Comparison of ENCODE assay signal across 26 cellular contexts in genomic region chr2:99777656-99778290, GRCh38.
"Had no signal": no experiment of that assay in that cellular context is flagged by ENCODE, and none has a peak within 500 bp of the region (broad histone marks: within the 10 kb centered on the region; RNA-seq: fewer than 3 reads in every experiment).

No MANE protein-coding gene starts in this region.

- H3K4me3 ChIP-seq: adrenal gland, cardiac muscle cell, left lung, lower lobe of right lung, mucosa of descending colon, ovary, right lobe of liver, skin epidermis, upper lobe of left lung had no signal

- H3K36me3 Mint-ChIP-seq: activated naive CD8-positive, alpha-beta T cell treated with anti-CD3 and anti-CD28 coated beads for 36 hours had no signal

- H3K27me3 Mint-ChIP-seq: brain; progenitor cell of endocrine pancreas; stimulated activated naive CD8-positive, alpha-beta T cell treated with anti-CD3 and anti-CD28 coated beads, Interleukin-15, Interleukin-2, amounts not matched to agents 100 ng/mL and 50 ng/mL, for 24 hours had no signal

- H3K36me3 ChIP-seq: adrenal gland, cardiac muscle cell, left lung, lower lobe of right lung, ovary, right lobe of liver, upper lobe of left lung had no signal

- ATAC-seq: esophagus mucosa, foreskin keratinocyte, left lung, lower lobe of right lung, mucosa of descending colon, right lobe of liver had no signal

- H3K27ac Mint-ChIP-seq: activated CD4-positive, alpha-beta memory T cell treated with anti-CD3 and anti-CD28 coated beads for 36 hours; activated naive CD4-positive, alpha-beta T cell treated with anti-CD3 and anti-CD28 coated beads for 36 hours; activated naive CD8-positive, alpha-beta T cell treated with anti-CD3 and anti-CD28 coated beads for 36 hours; activated T-helper 1 cell treated with anti-CD3 and anti-CD28 coated beads, Interleukin-12 subunit alpha, Interleukin-12 subunit beta, Interleukin-2, Interleukin-4 antibody, amounts not matched to agents 30 ng/mL and 10 ng/mL and 1 ng/mL, durations not matched to agents 14 hours and 24 hours and 36 hours; brain; endodermal cell; progenitor cell of endocrine pancreas; stimulated activated naive CD8-positive, alpha-beta T cell treated with anti-CD3 and anti-CD28 coated beads, Interleukin-15, Interleukin-2, amounts not matched to agents 100 ng/mL and 50 ng/mL, for 24 hours had no signal

- DNase-seq: activated CD4-positive, alpha-beta memory T cell treated with anti-CD3 and anti-CD28 coated beads for 36 hours; activated CD4-positive, alpha-beta T cell treated with anti-CD3 and anti-CD28 coated beads for 48 hours; activated CD8-positive, alpha-beta memory T cell treated with anti-CD3 and anti-CD28 coated beads, Interleukin-2, amount 50 U/mL, for 4 hours; activated effector memory CD4-positive, alpha-beta T cell treated with anti-CD3 and anti-CD28 coated beads, Interleukin-2, amount 50 U/mL, for 16 hours; activated naive CD4-positive, alpha-beta T cell treated with anti-CD3 and anti-CD28 coated beads for 36 hours; activated naive CD8-positive, alpha-beta T cell treated with anti-CD3 and anti-CD28 coated beads for 36 hours; activated T-cell treated with anti-CD3 and anti-CD28 coated beads, Interleukin-2, amount 50 U/mL, for 1 hour; adrenal gland; aorta; endodermal cell; foreskin keratinocyte; left lung; lower lobe of right lung; mucosa of descending colon; ovary; right lobe of liver; stimulated activated CD4-positive, alpha-beta T cell treated with anti-CD3 and anti-CD28 coated beads, Interleukin-12 subunit alpha, Interleukin-12 subunit beta, amount 100 ng/mL, for 4 hours; stimulated activated CD4-positive, alpha-beta T cell treated with anti-CD3 and anti-CD28 coated beads, Interleukin-4, amount 100 ng/mL, for 1 hour had no signal

- H3K27me3 ChIP-seq: adrenal gland, cardiac muscle cell, foreskin keratinocyte, left lung, ovary, right lobe of liver, upper lobe of left lung had no signal

- H3K4me3 Mint-ChIP-seq: activated CD4-positive, alpha-beta memory T cell treated with anti-CD3 and anti-CD28 coated beads for 36 hours; activated naive CD4-positive, alpha-beta T cell treated with anti-CD3 and anti-CD28 coated beads for 36 hours; activated naive CD8-positive, alpha-beta T cell treated with anti-CD3 and anti-CD28 coated beads for 36 hours; activated T-helper 1 cell treated with anti-CD3 and anti-CD28 coated beads, Interleukin-12 subunit alpha, Interleukin-12 subunit beta, Interleukin-2, Interleukin-4 antibody, amounts not matched to agents 30 ng/mL and 10 ng/mL and 1 ng/mL, durations not matched to agents 14 hours and 24 hours and 36 hours; brain; endodermal cell; stimulated activated naive CD8-positive, alpha-beta T cell treated with anti-CD3 and anti-CD28 coated beads, Interleukin-15, Interleukin-2, amounts not matched to agents 100 ng/mL and 50 ng/mL, for 24 hours had no signal

- H3K9me3 Mint-ChIP-seq: activated T-helper 1 cell treated with anti-CD3 and anti-CD28 coated beads, Interleukin-12 subunit alpha, Interleukin-12 subunit beta, Interleukin-2, Interleukin-4 antibody, amounts not matched to agents 30 ng/mL and 10 ng/mL and 1 ng/mL, durations not matched to agents 14 hours and 24 hours and 36 hours had no signal

- H3K4me1 ChIP-seq: foreskin keratinocyte, right lobe of liver, upper lobe of left lung had no signal

- H3K4me1 Mint-ChIP-seq: activated naive CD8-positive, alpha-beta T cell treated with anti-CD3 and anti-CD28 coated beads for 36 hours had no signal

- H3K27ac ChIP-seq: adrenal gland, cardiac muscle cell, foreskin keratinocyte, left lung, lower lobe of right lung, ovary, right lobe of liver, skin epidermis, upper lobe of left lung had no signal

- H3K9me3 ChIP-seq: adrenal gland, lower lobe of right lung, mucosa of descending colon, ovary, right lobe of liver, upper lobe of left lung had no signal
